Comparison of ENCODE assay signal across 26 cellular contexts in genomic region chr18:316391-316790, GRCh38. TPM values are rescaled to one million over a fixed set of nuclear protein-coding genes. Genes with fewer than 3 reads are reported as not detected.
DNase-seq lines count a peak whose midpoint lies in the region; ATAC-seq and TF ChIP-seq lines count a peak whose summit lies in the region.
"Had no signal": no experiment of that assay in that cellular context is flagged by ENCODE, and none has a peak within 500 bp of the region (broad histone marks: within the 10 kb centered on the region; RNA-seq: fewer than 3 reads in every experiment).

No MANE protein-coding gene starts in this region.

- H3K4me1 Mint-ChIP-seq in stimulated activated naive CD8-positive, alpha-beta T cell treated with anti-CD3 and anti-CD28 coated beads, Interleukin-15, amount 100 ng/mL, for 72 hours: no peaks in the 10 kb centered on the region
- H3K4me1 Mint-ChIP-seq in activated CD8-positive, alpha-beta T cell treated with anti-CD3 and anti-CD28 coated beads for 36 hours (ENCODE audit: low read depth): no peaks in the 10 kb centered on the region
- H3K4me1 Mint-ChIP-seq: CD4-positive, alpha-beta memory T cell had no signal

- TF ChIP-seq CTCF in AG10803 (conservative IDR thresholded peaks at IDR 0.05; ENCODE audit: low read length) (no peak), astrocyte of the spinal cord (IDR thresholded peaks at IDR 0.05; ENCODE audit: low read depth, low read length) (no peak), GM20000 (IDR thresholded peaks at IDR 0.05; ENCODE audit: extremely low read depth, missing control alignments) (no peak)
- no peak for TF ChIP-seq CTCF in activated CD8-positive, alpha-beta T cell treated with anti-CD3 and anti-CD28 coated beads for 36 hours (IDR thresholded peaks at IDR 0.05)

- in situ Hi-C loops in astrocyte of the spinal cord (cut with HindIII; ENCODE audit: low sequenced_read_pairs): no loop called here

- H3K36me3 Mint-ChIP-seq in activated CD8-positive, alpha-beta T cell treated with anti-CD3 and anti-CD28 coated beads for 36 hours (ENCODE audit: low read depth): no peaks in the 10 kb centered on the region
- H3K36me3 Mint-ChIP-seq: CD4-positive, alpha-beta memory T cell had no signal

- intact Hi-C loops in activated CD8-positive, alpha-beta T cell treated with anti-CD3 and anti-CD28 coated beads for 36 hours (cut with micrococcal nuclease): no loop called here

- no peak overlapping the region for H3K4me3 Mint-ChIP-seq in stimulated activated naive CD8-positive, alpha-beta T cell treated with anti-CD3 and anti-CD28 coated beads, Interleukin-15, amount 100 ng/mL, for 72 hours
- no peak overlapping the region for H3K4me3 Mint-ChIP-seq in activated CD8-positive, alpha-beta T cell treated with anti-CD3 and anti-CD28 coated beads for 36 hours

- DNase-seq in AG10803 (ENCODE audit: low read depth): peak; percentile 28
- DNase-seq in astrocyte of the spinal cord (ENCODE audit: low read depth, low spot score): peak; percentile 8
- DNase-seq in fibroblast of gingiva (ENCODE audit: low read depth): peak; percentile 21
- peak; percentile 67 for DNase-seq in glomerular endothelial cell (ENCODE audit: extremely low read depth, low read depth, low spot score)
- no peak for DNase-seq in stimulated activated naive CD8-positive, alpha-beta T cell treated with anti-CD3 and anti-CD28 coated beads, Interleukin-15, amount 100 ng/mL, for 72 hours
- no peak for DNase-seq in activated CD8-positive, alpha-beta T cell treated with anti-CD3 and anti-CD28 coated beads for 36 hours
- DNase-seq in GM20000 (ENCODE audit: low spot score): no peak
- DNase-seq in OCI-M2 (lab: John Stamatoyannopoulos, UW; ENCODE audit: unreplicated experiment): no peak
- DNase-seq: 8988T; ACHN; AML-193; C1 segment of cervical spinal cord; CD4-positive, alpha-beta memory T cell; COR-L47; GOT3; Kasumi-1; MV-4-11; NCI-H1105; NCI-H2029 treated with DMSO at 0.1 percent for 48 hours; NCI-H226; NCI-H510A; NCI-H69; SHP77 had no signal

- no peaks in the 10 kb centered on the region for H3K9me3 Mint-ChIP-seq in stimulated activated naive CD8-positive, alpha-beta T cell treated with anti-CD3 and anti-CD28 coated beads, Interleukin-15, amount 100 ng/mL, for 72 hours
- H3K9me3 Mint-ChIP-seq in activated CD8-positive, alpha-beta T cell treated with anti-CD3 and anti-CD28 coated beads for 36 hours: no peaks in the 10 kb centered on the region
- H3K9me3 Mint-ChIP-seq: CD4-positive, alpha-beta memory T cell had no signal

- no peak overlapping the region for H3K4me3 ChIP-seq in AG10803 (ENCODE audit: low read length)
- H3K4me3 ChIP-seq in astrocyte of the spinal cord (ENCODE audit: low read depth, low read length): no peak overlapping the region
- H3K4me3 ChIP-seq: HAP-1, K562 had no signal

- CTCF ChIA-PET in activated CD8-positive, alpha-beta T cell treated with anti-CD3 and anti-CD28 coated beads for 36 hours (lab: Charles Lee): no interaction called here

- no peak overlapping the region for H3K27ac Mint-ChIP-seq in stimulated activated naive CD8-positive, alpha-beta T cell treated with anti-CD3 and anti-CD28 coated beads, Interleukin-15, amount 100 ng/mL, for 72 hours
- no peak overlapping the region for H3K27ac Mint-ChIP-seq in activated CD8-positive, alpha-beta T cell treated with anti-CD3 and anti-CD28 coated beads for 36 hours
- H3K27ac Mint-ChIP-seq: CD4-positive, alpha-beta memory T cell had no signal

- POLR2A ChIA-PET in activated CD8-positive, alpha-beta T cell treated with anti-CD3 and anti-CD28 coated beads for 36 hours (lab: Charles Lee): no interaction called here

- no peaks in the 10 kb centered on the region for H3K27me3 Mint-ChIP-seq in stimulated activated naive CD8-positive, alpha-beta T cell treated with anti-CD3 and anti-CD28 coated beads, Interleukin-15, amount 100 ng/mL, for 72 hours
- H3K27me3 Mint-ChIP-seq in activated CD8-positive, alpha-beta T cell treated with anti-CD3 and anti-CD28 coated beads for 36 hours: peaks cover 2% of the 10 kb centered on the region

- no peak for ATAC-seq in stimulated activated naive CD8-positive, alpha-beta T cell treated with anti-CD3 and anti-CD28 coated beads, Interleukin-15, amount 100 ng/mL, for 72 hours
- ATAC-seq in activated CD8-positive, alpha-beta T cell treated with anti-CD3 and anti-CD28 coated beads for 36 hours: no peak
- ATAC-seq: K562, Panc1 had no signal

RNA-seq across cellular contexts. Expression of gene THOC1, which starts 48.5 kb away (rescaled TPM):
- total RNA-seq in glomerular endothelial cell: 34.1 and 39.4 TPM in 2 replicates
- total RNA-seq in activated CD8-positive, alpha-beta T cell treated with anti-CD3 and anti-CD28 coated beads for 36 hours: 10 to 100 TPM; 66.0 to 69.5 TPM

Comparison
In these comparisons a context has a peak if more than half of its experiments do, and no peak if none do; other contexts are left out.
1. DNase-seq: peak in AG10803 (single experiment), astrocyte of the spinal cord (single experiment), fibroblast of gingiva (single experiment) and glomerular endothelial cell (single experiment); none in stimulated activated naive CD8-positive, alpha-beta T cell treated with anti-CD3 and anti-CD28 coated beads, Interleukin-15, amount 100 ng/mL, for 72 hours (0 of 2), activated CD8-positive, alpha-beta T cell treated with anti-CD3 and anti-CD28 coated beads for 36 hours (single experiment), GM20000 (single experiment) and OCI-M2 (single experiment).